1 cellular context compared by ENCODE assay signal in genomic region chr22:50563410-50564160, GRCh38.
TF ChIP-seq lines count a peak whose summit lies in the region.

No MANE protein-coding gene starts in this region.

TF ChIP-seq in GM23338, 12 proteins besides CTCF, POLR2A, EP300 and RAD21 (continued from another document):
- TF ChIP-seq ETS1 (IDR thresholded peaks at IDR 0.05), result no peak
- no peak for TF ChIP-seq ZNF331 (CRISPR knock-in tag; IDR thresholded peaks at IDR 0.05; ENCODE audit: low read depth)
- TF ChIP-seq POLR2AphosphoS5 (IDR thresholded peaks at IDR 0.05; ENCODE audit: low read depth), result no peak
- no peak for TF ChIP-seq ZNF462 (CRISPR knock-in tag; IDR thresholded peaks at IDR 0.05)
- no peak for TF ChIP-seq NANOG (IDR thresholded peaks at IDR 0.05; ENCODE audit: borderline replicate concordance)
- no peak for TF ChIP-seq CREB1 (CRISPR knock-in tag; IDR thresholded peaks at IDR 0.05; ENCODE audit: low read depth)
- TF ChIP-seq STAT1 (IDR thresholded peaks at IDR 0.05; ENCODE audit: unreplicated experiment), result no peak
- TF ChIP-seq REST (IDR thresholded peaks at IDR 0.05; ENCODE audit: unreplicated experiment), result no peak
